In genomic region chr1:118081387-118081786, GRCh38 we compare ENCODE assay signal across 14 cellular contexts.
A peak's percentile ranks its signal among the peaks of the same experiment; 100 is the strongest.
DNase-seq lines count a peak whose midpoint lies in the region; ATAC-seq, FAIRE-seq and TF ChIP-seq lines count a peak whose summit lies in the region.
"Had no signal": no experiment of that assay in that cellular context is flagged by ENCODE, and none has a peak within 500 bp of the region (broad histone marks: within the 10 kb centered on the region; RNA-seq: fewer than 3 reads in every experiment).

No MANE protein-coding gene starts in this region.

- no peaks in the 10 kb centered on the region for H3K9me2 ChIP-seq in PC-3 (replicated peaks; ENCODE audit: low read length)

- no peak for TF ChIP-seq POLR2A in GM12892 (IDR thresholded peaks at IDR 0.05; ENCODE audit: low read depth, low read length)
- no peak for TF ChIP-seq POLR2A in body of pancreas (IDR thresholded peaks at IDR 0.05)

- H3K36me3 ChIP-seq in PC-3 (ENCODE audit: low read depth, low read length) (no peaks in the 10 kb centered on the region), body of pancreas (replicated peaks in 1 of 2; ENCODE audit: insufficient read depth in 1 of 2, low read depth in 2 of 2) (no peaks in the 10 kb centered on the region)
- H3K36me3 ChIP-seq: cardiac muscle cell, sigmoid colon, SJCRH30 had no signal

- no TSS peak for BruUV-seq in PC-3 (replicated peaks; lab: Mats Ljungman, UMichigan)

- no peaks in the 10 kb centered on the region for H3K79me2 ChIP-seq in PC-3 (ENCODE audit: low read length)

- no peak overlapping the region; the same call in 1 of the 2 replicates for H2AFZ ChIP-seq in PC-3 (ENCODE audit: low read length)

- H3K4me1 ChIP-seq in PC-3 (ENCODE audit: insufficient read depth, low read length): no peaks in the 10 kb centered on the region
- H3K4me1 ChIP-seq in body of pancreas: no peaks in the 10 kb centered on the region
- H3K4me1 ChIP-seq: sigmoid colon had no signal

- H3K27ac ChIP-seq in PC-3 (ENCODE audit: low read length) (no peak overlapping the region), substantia nigra (ENCODE audit: low read depth, low read length, poor library complexity, severe bottlenecking) (no peak overlapping the region), body of pancreas (no peak overlapping the region)
- H3K27ac ChIP-seq: cardiac muscle cell, sigmoid colon, SJCRH30 had no signal

- H3K27me3 ChIP-seq in PC-3 (ENCODE audit: low read length) (no peaks in the 10 kb centered on the region), body of pancreas (no peaks in the 10 kb centered on the region)
- H3K27me3 ChIP-seq: cardiac muscle cell, sigmoid colon, SJCRH30 had no signal

- H3K9me3 ChIP-seq in PC-3 (ENCODE audit: low read length) (no peaks in the 10 kb centered on the region), body of pancreas (no peaks in the 10 kb centered on the region)
- H3K9me3 ChIP-seq: sigmoid colon, SJCRH30 had no signal

- peak; percentile 67 for FAIRE-seq in GM12892 (lab: Jason Lieb, UNC)

- peak; percentile 86 for ATAC-seq in GM19351 (IDR thresholded peaks at IDR 0.05; ENCODE audit: unreplicated experiment)
- ATAC-seq in HG02852 (IDR thresholded peaks at IDR 0.05; ENCODE audit: unreplicated experiment): peak; percentile 97
- ATAC-seq in PC-3: no peak
- ATAC-seq in HG03571 (IDR thresholded peaks at IDR 0.05; ENCODE audit: unreplicated experiment): no peak
- no peak for ATAC-seq in body of pancreas

- in situ Hi-C loops in ACHN (cut with HindIII; ENCODE audit: low pct_ligation_motif_present, low pct_unique_long_range_greater_than_20kb, low sequenced_read_pairs): no loop called here

- CTCF ChIA-PET in PC-3 (lab: Charles Lee): no interaction called here

- WGBS in body of pancreas, 2 donors: 27 to 47% methylated on average over 3 of the region's 3 CpGs

- POLR2A ChIA-PET in PC-3 (lab: Charles Lee; ENCODE audit: unreplicated experiment): no interaction called here

- H4K20me1 ChIP-seq in PC-3 (ENCODE audit: low read length): no peaks in the 10 kb centered on the region

- TF ChIP-seq CTCF in PC-3 (conservative IDR thresholded peaks at IDR 0.05; ENCODE audit: low read depth, low read length) (no peak), body of pancreas (IDR thresholded peaks at IDR 0.05) (no peak)

- DNase-seq in GM12892 (ENCODE audit: insufficient read length) (peak; percentile 5), PC-3 (peak; percentile 19), substantia nigra (lab: John Stamatoyannopoulos, UW) (no peak), ACHN (no peak), body of pancreas (no peak)
- DNase-seq: activated CD4-positive, CD25-positive, alpha-beta regulatory T cell; Kasumi-1; NCI-H2227 treated with DMSO at 0.1 percent for 48 hours; sigmoid colon; SJCRH30 had no signal

- no peak overlapping the region; the same call in 1 of the 2 replicates for H3K4me2 ChIP-seq in PC-3 (ENCODE audit: low read length)

- intact Hi-C loops in PC-3 (cut with micrococcal nuclease) (no loop called here), body of pancreas (cut with DNase I) (no loop called here)

- H3K4me3 ChIP-seq in PC-3 (ENCODE audit: low read length) (no peak overlapping the region), body of pancreas (no peak overlapping the region)
- H3K4me3 ChIP-seq: cardiac muscle cell, sigmoid colon, SJCRH30 had no signal

- H3K9ac ChIP-seq in PC-3 (ENCODE audit: low read length): no peak overlapping the region

- H3F3A ChIP-seq in PC-3 (ENCODE audit: low read length, unreplicated experiment): no peaks in the 10 kb centered on the region

Comparison
In these comparisons a context has a peak if more than half of its experiments do, and no peak if none do; other contexts are left out.
1. DNase-seq: peak in GM12892 (single experiment) and PC-3 (single experiment); none in substantia nigra (0 of 49), ACHN (single experiment) and body of pancreas (0 of 4).
2. ATAC-seq: peak in GM19351 (single experiment) and HG02852 (single experiment); none in PC-3 (single experiment), HG03571 (single experiment) and body of pancreas (single experiment).